Comparison of ENCODE assay signal across 6 cellular contexts in genomic region chr2:77348821-77349220, GRCh38.
"Had no signal": no experiment of that assay in that cellular context is flagged by ENCODE, and none has a peak within 500 bp of the region (broad histone marks: within the 10 kb centered on the region; RNA-seq: fewer than 3 reads in every experiment).

No MANE protein-coding gene starts in this region.

- H3K4me3 ChIP-seq: GM23338 had no signal

- DNase-seq: H9, HCEC 1CT, IMR-90, KBM-7 had no signal

- H3K4me2 ChIP-seq: GM23338 had no signal

- ATAC-seq: GM23338 had no signal

- H2AFZ ChIP-seq: GM23338 had no signal

- H3K27ac ChIP-seq: HL-60 had no signal
